Comparison of ENCODE assay signal across 21 cellular contexts in genomic region chrX:81355436-81355835, GRCh38.
"Had no signal": no experiment of that assay in that cellular context is flagged by ENCODE, and none has a peak within 500 bp of the region (broad histone marks: within the 10 kb centered on the region; RNA-seq: fewer than 3 reads in every experiment).

No MANE protein-coding gene starts in this region.

- H3K36me3 ChIP-seq: brain microvascular endothelial cell, esophagus squamous epithelium, heart right ventricle, lower lobe of right lung, tibial nerve, uterus had no signal

- H3K4me3 Mint-ChIP-seq: activated CD4-positive, alpha-beta T cell treated with anti-CD3 and anti-CD28 coated beads, Interleukin-2, amount 10 ng/mL, durations not matched to agents 24 days and 14 days; activated CD8-positive, alpha-beta T cell treated with anti-CD3 and anti-CD28 coated beads for 36 hours; activated naive CD4-positive, alpha-beta T cell treated with anti-CD3 and anti-CD28 coated beads, Interleukin-2, amount 10 ng/mL, durations not matched to agents 7 days and 5 days; activated naive CD8-positive, alpha-beta T cell treated with anti-CD3 and anti-CD28 coated beads, Interleukin-2, amount 50 U/mL, for 24 hours; activated T-cell treated with anti-CD3 and anti-CD28 coated beads, Interleukin-2, amount 50 U/mL, for 24 hours; immature natural killer cell; nephron; T-helper 2 cell treated with Interferon-gamma antibody and Interleukin-4, amounts not matched to agents 5 μg/mL and 100 μg/mL, for 36 hours had no signal

- H3K27ac Mint-ChIP-seq: activated CD4-positive, alpha-beta T cell treated with anti-CD3 and anti-CD28 coated beads, Interleukin-2, amount 10 ng/mL, durations not matched to agents 24 days and 14 days; activated CD8-positive, alpha-beta T cell treated with anti-CD3 and anti-CD28 coated beads for 36 hours; activated naive CD4-positive, alpha-beta T cell treated with anti-CD3 and anti-CD28 coated beads, Interleukin-2, amount 10 ng/mL, durations not matched to agents 7 days and 5 days; activated naive CD8-positive, alpha-beta T cell treated with anti-CD3 and anti-CD28 coated beads, Interleukin-2, amount 50 U/mL, for 24 hours; activated T-cell treated with anti-CD3 and anti-CD28 coated beads, Interleukin-2, amount 50 U/mL, for 24 hours; activated T-helper 2 cell treated with anti-CD3 and anti-CD28 coated beads, Interferon-gamma antibody, Interleukin-2, Interleukin-4, amounts not matched to agents 10 μg/mL and 5 μg/mL and 100 μg/mL, durations not matched to agents 14 hours and 24 hours and 36 hours; immature natural killer cell; nephron; T-helper 2 cell treated with Interferon-gamma antibody and Interleukin-4, amounts not matched to agents 5 μg/mL and 100 μg/mL, for 36 hours had no signal

- H3K9me3 ChIP-seq: esophagus squamous epithelium, lower lobe of right lung, tibial nerve, uterus had no signal

- H3K27me3 ChIP-seq: brain microvascular endothelial cell, esophagus squamous epithelium, tibial nerve, uterus had no signal

- H3K4me3 ChIP-seq: coronary artery, esophagus squamous epithelium, heart right ventricle, lower lobe of right lung, tibial nerve, uterus had no signal

- H3K36me3 Mint-ChIP-seq: activated naive CD4-positive, alpha-beta T cell treated with anti-CD3 and anti-CD28 coated beads, Interleukin-2, amount 10 ng/mL, durations not matched to agents 7 days and 5 days had no signal

- ATAC-seq: activated CD8-positive, alpha-beta T cell treated with anti-CD3 and anti-CD28 coated beads for 36 hours; activated naive CD8-positive, alpha-beta T cell treated with anti-CD3 and anti-CD28 coated beads, Interleukin-2, amount 50 U/mL, for 24 hours; heart right ventricle; lower lobe of right lung; stimulated activated naive CD8-positive, alpha-beta T cell treated with anti-CD3 and anti-CD28 coated beads, Interleukin-15, Interleukin-2, amounts not matched to agents 100 U/mL and 50 U/mL, for 24 hours had no signal

- H3K27ac ChIP-seq: brain microvascular endothelial cell, coronary artery, esophagus squamous epithelium, lower lobe of right lung, tibial nerve, uterus had no signal

- H3K4me1 Mint-ChIP-seq: activated CD4-positive, alpha-beta T cell treated with anti-CD3 and anti-CD28 coated beads, Interleukin-2, amount 10 ng/mL, durations not matched to agents 24 days and 14 days; activated naive CD4-positive, alpha-beta T cell treated with anti-CD3 and anti-CD28 coated beads, Interleukin-2, amount 10 ng/mL, durations not matched to agents 7 days and 5 days; activated naive CD8-positive, alpha-beta T cell treated with anti-CD3 and anti-CD28 coated beads, Interleukin-2, amount 50 U/mL, for 24 hours; immature natural killer cell; nephron had no signal

- H3K27me3 Mint-ChIP-seq: activated CD4-positive, alpha-beta T cell treated with anti-CD3 and anti-CD28 coated beads, Interleukin-2, amount 10 ng/mL, durations not matched to agents 24 days and 14 days; activated CD8-positive, alpha-beta T cell treated with anti-CD3 and anti-CD28 coated beads for 36 hours; activated naive CD4-positive, alpha-beta T cell treated with anti-CD3 and anti-CD28 coated beads, Interleukin-2, amount 10 ng/mL, durations not matched to agents 7 days and 5 days; activated naive CD8-positive, alpha-beta T cell treated with anti-CD3 and anti-CD28 coated beads, Interleukin-2, amount 50 U/mL, for 24 hours had no signal

- DNase-seq: activated CD4-positive, alpha-beta T cell treated with anti-CD3 and anti-CD28 coated beads, Interleukin-2, amount 10 ng/mL, durations not matched to agents 24 days and 14 days; activated CD8-positive, alpha-beta T cell treated with anti-CD3 and anti-CD28 coated beads for 36 hours; activated naive CD4-positive, alpha-beta T cell treated with anti-CD3 and anti-CD28 coated beads, Interleukin-2, amount 10 ng/mL, durations not matched to agents 7 days and 5 days; activated naive CD8-positive, alpha-beta T cell treated with anti-CD3 and anti-CD28 coated beads, Interleukin-2, amount 50 U/mL, for 24 hours; activated T-cell treated with anti-CD3 and anti-CD28 coated beads, Interleukin-2, amount 50 U/mL, for 24 hours; anterior cingulate cortex; brain microvascular endothelial cell; effector CD4-positive, alpha-beta T cell; esophagus squamous epithelium; heart right ventricle; immature natural killer cell; lower lobe of right lung; midbrain; stimulated activated naive CD8-positive, alpha-beta T cell treated with anti-CD3 and anti-CD28 coated beads, Interleukin-15, Interleukin-2, amounts not matched to agents 100 U/mL and 50 U/mL, for 24 hours; substantia nigra; uterus had no signal

- H3K4me1 ChIP-seq: esophagus squamous epithelium, lower lobe of right lung, tibial nerve, uterus had no signal
